Comparison of ENCODE assay signal across 14 cellular contexts in the genomic region with DNA sequence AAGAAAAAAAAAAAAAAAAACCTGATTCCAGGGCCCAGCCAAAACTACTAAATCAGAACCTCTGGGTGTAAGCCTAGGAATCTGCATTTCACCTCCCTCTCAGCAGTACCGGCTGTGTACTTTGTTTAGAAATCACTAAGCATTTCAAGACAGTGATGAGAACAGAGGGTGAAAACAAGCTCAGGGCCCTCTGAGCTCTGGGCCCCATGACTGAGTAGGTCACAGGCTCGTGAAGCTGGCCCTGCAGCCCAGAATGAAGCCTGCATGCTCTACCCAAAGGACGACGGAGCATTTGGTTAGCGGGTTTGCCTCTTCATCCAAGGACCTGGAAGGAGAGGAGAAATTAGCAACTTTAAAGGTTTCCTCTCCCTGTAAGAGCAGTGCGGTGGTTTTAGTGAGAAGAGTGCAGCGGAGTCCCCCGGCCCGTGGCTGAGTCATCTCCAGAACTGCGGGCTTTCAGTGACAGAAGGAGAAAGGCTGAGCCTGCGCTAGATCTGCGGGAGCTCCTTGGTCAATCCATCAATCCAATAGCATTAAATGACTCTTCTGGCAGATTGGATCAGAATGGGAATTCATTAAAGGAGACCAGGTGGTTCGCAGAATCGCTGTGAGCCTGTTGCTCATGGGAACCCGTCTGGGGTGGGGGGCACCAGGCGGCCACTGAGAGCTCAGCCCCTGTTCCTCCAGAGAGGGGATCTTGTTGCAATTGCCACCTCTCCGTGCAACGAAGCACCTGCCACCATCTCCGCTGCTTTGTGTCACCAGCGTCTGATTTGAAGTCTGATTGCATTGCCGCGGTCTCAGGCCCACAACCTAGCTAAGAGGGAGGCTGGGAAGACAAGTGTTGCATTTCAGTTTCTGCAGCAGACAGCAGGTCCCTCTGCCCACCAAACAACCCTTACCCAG. TPM values are rescaled to one million over a fixed set of nuclear protein-coding genes. Genes with fewer than 3 reads are reported as not detected.
A peak's percentile ranks its signal among the peaks of the same experiment; 100 is the strongest.
DNase-seq lines count a peak whose midpoint lies in the region; ATAC-seq and TF ChIP-seq lines count a peak whose summit lies in the region.
"Had no signal": no experiment of that assay in that cellular context is flagged by ENCODE, and none has a peak within 500 bp of the region (broad histone marks: within the 10 kb centered on the region; RNA-seq: fewer than 3 reads in every experiment).

No MANE protein-coding gene starts in this region.

- H3K9me3 Mint-ChIP-seq in activated CD4-positive, alpha-beta T cell treated with anti-CD3 and anti-CD28 coated beads, Interleukin-2, amount 10 ng/mL, durations not matched to agents 7 days and 5 days = no peaks in the 10 kb centered on the region
- H3K9me3 Mint-ChIP-seq in memory B cell = no peaks in the 10 kb centered on the region
- H3K9me3 Mint-ChIP-seq: CD4-positive, alpha-beta T cell; H9; naive B cell had no signal

- peaks cover 21% of the 10 kb centered on the region for H3K4me1 Mint-ChIP-seq in activated CD4-positive, alpha-beta T cell treated with anti-CD3 and anti-CD28 coated beads, Interleukin-2, amount 10 ng/mL, durations not matched to agents 7 days and 5 days
- peaks cover 2% of the 10 kb centered on the region for H3K4me1 Mint-ChIP-seq in memory B cell

- H3K36me3 Mint-ChIP-seq in activated CD4-positive, alpha-beta T cell treated with anti-CD3 and anti-CD28 coated beads, Interleukin-2, amount 10 ng/mL, durations not matched to agents 7 days and 5 days (ENCODE audit: low read depth) = no peaks in the 10 kb centered on the region
- no peaks in the 10 kb centered on the region for H3K36me3 Mint-ChIP-seq in memory B cell
- H3K36me3 Mint-ChIP-seq: naive B cell had no signal

- CTCF ChIA-PET in GM10248 (lab: Yijun Ruan, JAX) = interaction anchor here (0.9 to 2.6 kb wide), 8 partner anchors 8 to 372 kb away, joined by 3 to 21 read pairs (median 4); a partner anchor contains a TSS
- CTCF ChIA-PET in activated CD4-positive, alpha-beta T cell treated with anti-CD3 and anti-CD28 coated beads, Interleukin-2, amount 10 ng/mL, durations not matched to agents 7 days and 5 days (lab: Charles Lee) = interaction anchor here (0.8 to 1.5 kb wide), 2 partner anchors 24 to 372 kb away, joined by 3 to 6 read pairs; no protein-coding TSS in a partner anchor

- H3K4me3 Mint-ChIP-seq in activated CD4-positive, alpha-beta T cell treated with anti-CD3 and anti-CD28 coated beads, Interleukin-2, amount 10 ng/mL, durations not matched to agents 7 days and 5 days = no peak overlapping the region
- H3K4me3 Mint-ChIP-seq in memory B cell = no peak overlapping the region
- H3K4me3 Mint-ChIP-seq: CD4-positive, alpha-beta T cell; H9; naive B cell had no signal

- no peak for TF ChIP-seq CTCF in GM10248 (IDR thresholded peaks at IDR 0.05; ENCODE audit: control extremely low read depth, extremely low read depth, low read depth, missing control alignments)
- no peak for TF ChIP-seq CTCF in foreskin fibroblast (IDR thresholded peaks at IDR 0.05; ENCODE audit: low read depth, low read length)

- POLR2A ChIA-PET in GM10248 (lab: Yijun Ruan, JAX) = interaction anchor here (0.7 kb wide), 2 partner anchors 113 to 668 kb away, joined by 5 to 6 read pairs; no protein-coding TSS in a partner anchor
- POLR2A ChIA-PET in activated CD4-positive, alpha-beta T cell treated with anti-CD3 and anti-CD28 coated beads, Interleukin-2, amount 10 ng/mL, durations not matched to agents 7 days and 5 days (lab: Charles Lee) = interaction anchor here (0.6 kb wide), 1 partner anchor 59 kb away, joined by 5 read pairs; no protein-coding TSS in a partner anchor

- peak; percentile 62 for ATAC-seq in GM21515 (IDR thresholded peaks at IDR 0.05; ENCODE audit: unreplicated experiment)
- peak; percentile 43 for ATAC-seq in memory B cell (ENCODE audit: low read depth)
- ATAC-seq in GM18870 (IDR thresholded peaks at IDR 0.05; ENCODE audit: unreplicated experiment) = no peak

- no peak overlapping the region for H3K27ac Mint-ChIP-seq in activated CD4-positive, alpha-beta T cell treated with anti-CD3 and anti-CD28 coated beads, Interleukin-2, amount 10 ng/mL, durations not matched to agents 7 days and 5 days
- H3K27ac Mint-ChIP-seq in memory B cell = no peak overlapping the region
- H3K27ac Mint-ChIP-seq: CD4-positive, alpha-beta T cell; H9 had no signal

- peak; percentile 68 for DNase-seq in GM10248 (ENCODE audit: extremely low spot score)
- DNase-seq in activated CD4-positive, alpha-beta T cell treated with anti-CD3 and anti-CD28 coated beads, Interleukin-2, amount 10 ng/mL, durations not matched to agents 7 days and 5 days = peak; percentile 18
- no peak for DNase-seq in memory B cell (ENCODE audit: low spot score in 2 of 2)
- DNase-seq in foreskin fibroblast = no peak
- no peak for DNase-seq in AG20443 (ENCODE audit: low spot score)
- DNase-seq in NCI-H1092 treated with DMSO at 0.1 percent for 48 hours (lab: John Stamatoyannopoulos, UW) = no peak
- DNase-seq: CD4-positive, alpha-beta T cell; H9; naive B cell; NCI-H2029 treated with DMSO at 0.1 percent for 48 hours; SHP77 had no signal

- H3K4me3 ChIP-seq in foreskin fibroblast (ENCODE audit: low read depth in 1 of 2, low read length in 2 of 2) = no peak overlapping the region
- H3K4me3 ChIP-seq: vagina had no signal

- peaks cover 5% of the 10 kb centered on the region for H3K27me3 Mint-ChIP-seq in activated CD4-positive, alpha-beta T cell treated with anti-CD3 and anti-CD28 coated beads, Interleukin-2, amount 10 ng/mL, durations not matched to agents 7 days and 5 days
- peaks cover 10% of the 10 kb centered on the region for H3K27me3 Mint-ChIP-seq in memory B cell
- H3K27me3 Mint-ChIP-seq: CD4-positive, alpha-beta T cell; naive B cell had no signal

RNA-seq across cellular contexts. Expression of a gene that starts 7.3 kb away (rescaled TPM):
- not detected for total RNA-seq in activated CD4-positive, alpha-beta T cell treated with anti-CD3 and anti-CD28 coated beads, Interleukin-2, amount 10 ng/mL, durations not matched to agents 7 days and 5 days
- total RNA-seq: CD4-positive, alpha-beta T cell; H9; vagina had no signal

RNA-seq across cellular contexts. Expression of a gene that starts 16.2 kb away (rescaled TPM):
- not detected for total RNA-seq in activated CD4-positive, alpha-beta T cell treated with anti-CD3 and anti-CD28 coated beads, Interleukin-2, amount 10 ng/mL, durations not matched to agents 7 days and 5 days
- total RNA-seq: CD4-positive, alpha-beta T cell; vagina had no signal

RNA-seq across cellular contexts. Expression of a gene that starts 36.8 kb away (rescaled TPM):
- total RNA-seq in activated CD4-positive, alpha-beta T cell treated with anti-CD3 and anti-CD28 coated beads, Interleukin-2, amount 10 ng/mL, durations not matched to agents 7 days and 5 days = under 1 TPM; 0.50 to 0.71 TPM
- total RNA-seq: CD4-positive, alpha-beta T cell had no signal

RNA-seq across cellular contexts. Expression of a gene that starts 59.2 kb away (rescaled TPM):
- total RNA-seq in activated CD4-positive, alpha-beta T cell treated with anti-CD3 and anti-CD28 coated beads, Interleukin-2, amount 10 ng/mL, durations not matched to agents 7 days and 5 days = 10 to 100 TPM; 36.1 to 37.7 TPM

Comparison
In these comparisons a context has a peak if more than half of its experiments do, and no peak if none do; other contexts are left out.
1. DNase-seq: peak in GM10248 (single experiment) and activated CD4-positive, alpha-beta T cell treated with anti-CD3 and anti-CD28 coated beads, Interleukin-2, amount 10 ng/mL, durations not matched to agents 7 days and 5 days (single experiment); none in memory B cell (0 of 2), foreskin fibroblast (0 of 2), AG20443 (single experiment) and NCI-H1092 treated with DMSO at 0.1 percent for 48 hours (single experiment).